ENCODE assay signal across 15 cellular contexts in the genomic region with DNA sequence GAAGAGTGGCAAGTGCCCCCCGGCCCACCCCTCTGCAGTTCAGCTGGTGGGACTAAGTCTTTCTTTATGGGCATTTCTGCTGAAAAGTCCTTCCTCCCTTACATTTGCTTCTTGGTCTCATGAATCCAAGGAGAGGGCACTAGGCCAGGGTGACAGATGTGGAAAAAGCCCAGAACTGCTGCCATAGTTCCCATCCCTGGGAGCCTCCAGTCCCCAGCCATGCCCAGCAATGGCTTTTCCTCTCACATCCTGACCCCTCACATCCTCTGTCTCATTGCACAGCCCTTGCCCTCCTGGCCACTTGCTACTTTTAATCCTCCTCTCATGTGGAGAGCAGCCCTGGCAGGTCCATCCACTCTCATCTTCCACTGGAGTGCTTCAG.
DNase-seq lines count a peak whose midpoint lies in the region; ATAC-seq and TF ChIP-seq lines count a peak whose summit lies in the region.
"Had no signal": no experiment of that assay in that cellular context is flagged by ENCODE, and none has a peak within 500 bp of the region (broad histone marks: within the 10 kb centered on the region; RNA-seq: fewer than 3 reads in every experiment).

No MANE protein-coding gene starts in this region.

- DNase-seq in Right ventricle myocardium superior (no peak), Right ventricle myocardium inferior (ENCODE audit: missing footprints) (no peak), left lung (no peak), NCI-H524 treated with DMSO at 0.1 percent for 48 hours (lab: John Stamatoyannopoulos, UW) (no peak), posterior cingulate gyrus (no peak), OCI-M1 (lab: John Stamatoyannopoulos, UW) (no peak), LoVo (ENCODE audit: low spot score) (no peak)
- DNase-seq: ACHN; activated CD8-positive, alpha-beta T cell treated with anti-CD3 and anti-CD28 coated beads for 36 hours; erythroblast; H7; left colon; NCI-H1436; stimulated activated naive CD4-positive, alpha-beta T cell had no signal

- H3K4me1 ChIP-seq in left lung (peaks cover 27 to 46% of the 10 kb centered on the region in 2 donors), skeletal muscle tissue (ENCODE audit: control insufficient read depth in 3 of 3, insufficient read depth in 3 of 3, low read length in 3 of 3) (peaks cover 57 to 66% (median 58%) of the 10 kb centered on the region in 3 donors)

- intact Hi-C loops in Right ventricle myocardium superior (cut with DNase I), result no loop called here
- intact Hi-C loops in Right ventricle myocardium inferior (cut with DNase I), result no loop called here
- intact Hi-C loops in left lung (cut with DNase I), result no loop called here
- intact Hi-C loops in posterior cingulate gyrus (cut with DNase I), result no loop called here

- H3K36me3 ChIP-seq in left lung, result no peaks in the 10 kb centered on the region
- no peaks in the 10 kb centered on the region for H3K36me3 ChIP-seq in skeletal muscle tissue (ENCODE audit: control insufficient read depth in 3 of 3, insufficient read depth in 3 of 3, low read length in 3 of 3)

- H3K27me3 ChIP-seq in left lung (no peaks in the 10 kb centered on the region), skeletal muscle tissue (ENCODE audit: control insufficient read depth in 3 of 3, insufficient read depth in 3 of 3, low read length in 3 of 3) (no peaks in the 10 kb centered on the region)

- H3K9ac ChIP-seq in skeletal muscle tissue (ENCODE audit: low read depth in 1 of 3, low read length in 3 of 3), result no peak overlapping the region

- peak; percentile 4 for ATAC-seq in Right ventricle myocardium superior (ENCODE audit: poor library complexity)
- no peak for ATAC-seq in Right ventricle myocardium inferior
- no peak for ATAC-seq in left lung
- ATAC-seq: activated CD8-positive, alpha-beta T cell treated with anti-CD3 and anti-CD28 coated beads for 36 hours; left colon had no signal

- no peaks in the 10 kb centered on the region for H3K9me3 ChIP-seq in left lung
- H3K9me3 ChIP-seq in skeletal muscle tissue (ENCODE audit: control insufficient read depth in 3 of 3, low read length in 3 of 3), result no peaks in the 10 kb centered on the region

- no peak overlapping the region for H3K4me3 ChIP-seq in left lung
- H3K4me3 ChIP-seq in skeletal muscle tissue (ENCODE audit: low read length in 3 of 3), result no peak overlapping the region

- TF ChIP-seq CTCF in left lung (IDR thresholded peaks at IDR 0.05), result no peak

- H3K27ac ChIP-seq in left lung, result peak overlapping the region; percentile 28 to 55
- peak overlapping the region; percentile 62 for H3K27ac ChIP-seq in skeletal muscle tissue (ENCODE audit: low read depth, low read length)
